ENCODE assay signal across 9 cellular contexts in the genomic region with DNA sequence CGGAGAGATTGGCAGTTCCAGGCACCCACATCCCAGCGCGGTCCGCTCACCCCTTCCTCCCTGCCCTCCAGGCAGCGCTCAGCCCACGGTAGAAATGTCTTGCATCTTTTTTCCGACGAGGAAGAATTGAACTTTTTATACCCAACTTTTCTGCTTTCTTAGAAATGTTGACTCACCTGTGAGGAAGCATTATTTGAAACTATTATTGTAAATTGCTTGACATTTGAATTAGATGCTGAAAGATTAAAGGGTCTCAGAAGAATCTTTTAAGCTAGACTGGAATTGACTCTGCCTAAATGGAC. TPM values are rescaled to one million over a fixed set of nuclear protein-coding genes. Genes with fewer than 3 reads are reported as not detected.
A peak's percentile ranks its signal among the peaks of the same experiment; 100 is the strongest.
DNase-seq lines count a peak whose midpoint lies in the region; ATAC-seq, FAIRE-seq and TF ChIP-seq lines count a peak whose summit lies in the region.
"Had no signal": no experiment of that assay in that cellular context is flagged by ENCODE, and none has a peak within 500 bp of the region (broad histone marks: within the 10 kb centered on the region; RNA-seq: fewer than 3 reads in every experiment).

No MANE protein-coding gene starts in this region.

- H3K4me1 ChIP-seq in PC-9 (replicated peaks; ENCODE audit: insufficient read depth) (peaks cover 17% of the 10 kb centered on the region), pancreas (peaks cover 0 to 2% (median 0%) of the 10 kb centered on the region in 3 donors)

- no peaks in the 10 kb centered on the region for H3K9me2 ChIP-seq in PC-9 (ENCODE audit: insufficient read depth)

- CTCF ChIA-PET in Calu3 (lab: Charles Lee) = no interaction called here
- CTCF ChIA-PET in PC-9 (lab: Charles Lee) = no interaction called here

- no peaks in the 10 kb centered on the region for H3K36me3 ChIP-seq in PC-9 (ENCODE audit: low read depth)
- H3K36me3 ChIP-seq in pancreas = no peaks in the 10 kb centered on the region

- no peaks in the 10 kb centered on the region for H3K79me2 ChIP-seq in PC-9 (ENCODE audit: low read depth)

- H3K36me3 Mint-ChIP-seq in Calu3 (ENCODE audit: insufficient read depth, unreplicated experiment) = peaks cover 25% of the 10 kb centered on the region

- DNase-seq in Calu3 = no peak
- DNase-seq in PC-9 = no peak
- DNase-seq in epithelial cell of prostate (ENCODE audit: low read depth, low spot score) = no peak
- no peak for DNase-seq in pancreas
- DNase-seq in mesenteric fat pad (ENCODE audit: low spot score) = no peak
- no peak for DNase-seq in NCI-H1105 treated with DMSO at 0.1 percent for 48 hours (lab: John Stamatoyannopoulos, UW)
- DNase-seq in HK-2 (ENCODE audit: unreplicated experiment) = no peak

- WGBS in pancreas, 2 donors = 1% methylated on average over 8 of the region's 8 CpGs

- H3K27ac ChIP-seq in PC-9 (no peak overlapping the region), epithelial cell of prostate (peak overlapping the region; percentile 52), pancreas (peak overlapping the region in 3 of 4 donors; percentile 73 to 88 (median 84))

- FAIRE-seq in pancreas (lab: Jason Lieb, UNC) = no peak
- FAIRE-seq: TTC549 had no signal

- peak overlapping the region; percentile 56 for H3K4me2 ChIP-seq in PC-9

- POLR2A ChIA-PET in PC-9 (lab: Charles Lee; ENCODE audit: unreplicated experiment) = no interaction called here

- no TSS peak for BruUV-seq in Calu3 (replicated peaks; lab: Mats Ljungman, UMichigan)
- no TSS peak for BruUV-seq in PC-9 (replicated peaks; lab: Mats Ljungman, UMichigan)

- H3K27me3 Mint-ChIP-seq in Calu3 (ENCODE audit: unreplicated experiment) = peaks cover 71% of the 10 kb centered on the region

- peak overlapping the region; percentile 93 for H3K4me3 Mint-ChIP-seq in Calu3 (ENCODE audit: low read depth, unreplicated experiment)

- ATAC-seq in pancreas (no peak), HG02759 (IDR thresholded peaks at IDR 0.05; ENCODE audit: unreplicated experiment) (no peak)

- H3K27ac Mint-ChIP-seq in Calu3 (ENCODE audit: unreplicated experiment) = peak overlapping the region; percentile 70

- peak overlapping the region; percentile 85; the same call in 1 of the 2 replicates for H2AFZ ChIP-seq in PC-9

- intact Hi-C loops in Calu3 (cut with micrococcal nuclease; ENCODE audit: unreplicated experiment) = loop anchor here (2.0 to 10.0 kb wide), 3 partner anchors 396 to 542 kb away; no protein-coding TSS in a partner anchor
- intact Hi-C loops in PC-9 (cut with micrococcal nuclease; ENCODE audit: unreplicated experiment) = no loop called here
- intact Hi-C loops in pancreas (cut with DNase I) = loop anchor here in 2 of 3 donors (5.0 to 10.0 kb wide), 4 partner anchors 324 to 764 kb away; a partner anchor contains a TSS

- H3K4me1 Mint-ChIP-seq in Calu3 (ENCODE audit: low read depth, unreplicated experiment) = peaks cover 8% of the 10 kb centered on the region

- H3F3A ChIP-seq in PC-9 (ENCODE audit: insufficient read depth, low read depth) = peaks cover 18% of the 10 kb centered on the region

- H3K9me3 ChIP-seq in PC-9 (ENCODE audit: insufficient read depth, low read depth) (no peaks in the 10 kb centered on the region), pancreas (no peaks in the 10 kb centered on the region)

- H3K27me3 ChIP-seq in PC-9 (ENCODE audit: insufficient read depth, low read depth) (no peaks in the 10 kb centered on the region), pancreas (no peaks in the 10 kb centered on the region)

- H4K20me1 ChIP-seq in PC-9 (ENCODE audit: insufficient read depth) = no peaks in the 10 kb centered on the region

- H3K9me3 Mint-ChIP-seq in Calu3 (ENCODE audit: low read depth, unreplicated experiment) = no peaks in the 10 kb centered on the region

- peak overlapping the region; percentile 62 for H3K4me3 ChIP-seq in PC-9
- H3K4me3 ChIP-seq in pancreas = peak overlapping the region; percentile 39 to 90 (median 69)

- no peak for TF ChIP-seq CTCF in Calu3 (IDR thresholded peaks at IDR 0.05; ENCODE audit: unreplicated experiment)
- TF ChIP-seq CTCF in PC-9 (conservative IDR thresholded peaks at IDR 0.05) = no peak
- no peak for TF ChIP-seq CTCF in pancreas (IDR thresholded peaks at IDR 0.05)

RNA-seq across cellular contexts. Expression of a gene that starts 0.9 kb away (rescaled TPM):
- 1.4 and 1.5 TPM in 2 replicates for total RNA-seq in Calu3 (2022)
- not detected in 2 replicates for total RNA-seq in PC-9 (2021)
- total RNA-seq in pancreas = 10 to 100 TPM in 1 of 6 donors, 1 to 10 TPM in 5; 2.6 to 10.9 (median 5.1) TPM
- polyA plus RNA-seq in pancreas = 1 to 10 TPM; 2.1 to 4.4 TPM
- 28.3 TPM for total RNA-seq in mesenteric fat pad
